Comparison of ENCODE assay signal across 28 cellular contexts in genomic region chr6:143229402-143229801, GRCh38.
"Had no signal": no experiment of that assay in that cellular context is flagged by ENCODE, and none has a peak within 500 bp of the region (broad histone marks: within the 10 kb centered on the region; RNA-seq: fewer than 3 reads in every experiment).

No MANE protein-coding gene starts in this region.

- H3K4me3 ChIP-seq: left lung, lung, neural progenitor cell, right atrium auricular region, skin epidermis, stomach, testis, thyroid gland, transverse colon, upper lobe of left lung, vagina had no signal

- H2AFZ ChIP-seq: neural progenitor cell had no signal

- H3K27me3 ChIP-seq: left lung, neural progenitor cell, neutrophil, right atrium auricular region, stomach, testis, thyroid gland, transverse colon, upper lobe of left lung, vagina had no signal

- ATAC-seq: left colon, left lung, natural killer cell, sciatic nerve had no signal

- H3K9ac ChIP-seq: neural progenitor cell had no signal

- DNase-seq: hippocampal formation; kidney; left colon; left lung; mesendoderm; naive B cell; natural killer cell; nephron progenitor cell; occipital lobe; stimulated activated CD4-positive, alpha-beta T cell treated with anti-CD3 and anti-CD28 coated beads, Interleukin-12 subunit alpha, Interleukin-12 subunit beta, amount 100 ng/mL, for 4 hours; stimulated activated CD4-positive, alpha-beta T cell treated with anti-CD3 and anti-CD28 coated beads, Interleukin-15, amount 100 ng/mL, for 24 hours; stimulated activated CD4-positive, alpha-beta T cell treated with anti-CD3 and anti-CD28 coated beads, Interleukin-2, amount 100 ng/mL, for 24 hours; stimulated activated CD4-positive, alpha-beta T cell treated with anti-CD3 and anti-CD28 coated beads, Interleukin-4, amount 100 ng/mL, for 1 hour; stimulated activated naive CD4-positive, alpha-beta T cell; stomach; testis; thyroid gland; transverse colon; upper lobe of left lung had no signal

- H3K27ac ChIP-seq: left lung, neural progenitor cell, neutrophil, right atrium auricular region, skin epidermis, stomach, testis, thyroid gland, transverse colon, upper lobe of left lung, vagina had no signal

- H3K4me3 Mint-ChIP-seq: mesothelial cell of epicardium, naive B cell, natural killer cell, nephron progenitor cell, neural progenitor cell had no signal

- H3K9me3 ChIP-seq: left lung, neutrophil, right atrium auricular region, stomach, testis, thyroid gland, transverse colon, upper lobe of left lung, vagina had no signal

- H3K4me1 ChIP-seq: left lung, right atrium auricular region, stomach, thyroid gland, transverse colon, upper lobe of left lung, vagina had no signal

- H3K36me3 ChIP-seq: left lung, neural progenitor cell, neutrophil, right atrium auricular region, stomach, thyroid gland, transverse colon, upper lobe of left lung, vagina had no signal

- H3K4me2 ChIP-seq: neural progenitor cell had no signal

- H3K27ac Mint-ChIP-seq: mesothelial cell of epicardium, naive B cell, natural killer cell, nephron progenitor cell, neural progenitor cell, progenitor cell of endocrine pancreas had no signal

- H3K36me3 Mint-ChIP-seq: mesothelial cell of epicardium, naive B cell, natural killer cell, neural progenitor cell had no signal

- H3K4me1 Mint-ChIP-seq: mesothelial cell of epicardium, naive B cell, natural killer cell, neural progenitor cell had no signal

- H3K9me3 Mint-ChIP-seq: mesothelial cell of epicardium, naive B cell, natural killer cell, nephron progenitor cell, neural progenitor cell had no signal
